15 cellular contexts compared by ENCODE assay signal in genomic region chr7:124162667-124163066, GRCh38.
"Had no signal": no experiment of that assay in that cellular context is flagged by ENCODE, and none has a peak within 500 bp of the region (broad histone marks: within the 10 kb centered on the region; RNA-seq: fewer than 3 reads in every experiment).

No MANE protein-coding gene starts in this region.

- H3K27ac ChIP-seq: cardiac muscle cell, colonic mucosa, gastrocnemius medialis, ovary, thoracic aorta had no signal

- H3K36me3 ChIP-seq: cardiac muscle cell, colonic mucosa, gastrocnemius medialis, ovary, thoracic aorta had no signal

- ATAC-seq: gastrocnemius medialis; left ventricle myocardium superior; stimulated activated naive CD8-positive, alpha-beta T cell treated with anti-CD3 and anti-CD28 coated beads, Interleukin-15, amount 100 ng/mL, for 72 hours; T-helper 17 cell had no signal

- FAIRE-seq: endothelial cell of umbilical vein, TTC549 had no signal

- H3K27me3 ChIP-seq: cardiac muscle cell, colonic mucosa, gastrocnemius medialis, ovary had no signal

- H3K4me3 ChIP-seq: cardiac muscle cell, colonic mucosa, gastrocnemius medialis, ovary, thoracic aorta had no signal

- H3K4me1 ChIP-seq: colonic mucosa, gastrocnemius medialis had no signal

- DNase-seq: activated CD4-positive, alpha-beta T cell treated with anti-CD3 and anti-CD28 coated beads, Interleukin-2, amount 50 U/mL, for 1 hour; activated T-cell treated with anti-CD3 and anti-CD28 coated beads for 4 hours; colonic mucosa; effector CD4-positive, alpha-beta T cell; gastrocnemius medialis; left ventricle myocardium superior; mesendoderm; ovary; stimulated activated CD4-positive, alpha-beta T cell treated with anti-CD3 and anti-CD28 coated beads, Interleukin-4, amount 100 ng/mL, for 4 hours; stimulated activated naive CD8-positive, alpha-beta T cell treated with anti-CD3 and anti-CD28 coated beads, Interleukin-15, amount 100 ng/mL, for 72 hours; T-helper 17 cell had no signal

- H3K9me3 ChIP-seq: colonic mucosa, gastrocnemius medialis, ovary, thoracic aorta had no signal
